Comparison of ENCODE assay signal across 1 cellular context in genomic region chr1:10113501-10113900, GRCh38.
TF ChIP-seq lines count a peak whose summit lies in the region.

No MANE protein-coding gene starts in this region.

TF ChIP-seq in GM23338, 12 proteins besides CTCF, POLR2A, EP300 and RAD21 (continued from another document):
- no peak for TF ChIP-seq ZNF462 (CRISPR knock-in tag; IDR thresholded peaks at IDR 0.05)
- TF ChIP-seq CREB1 (CRISPR knock-in tag; IDR thresholded peaks at IDR 0.05; ENCODE audit: low read depth) = no peak
- no peak for TF ChIP-seq POLR2AphosphoS5 (IDR thresholded peaks at IDR 0.05; ENCODE audit: low read depth)
- TF ChIP-seq EZH2 (IDR thresholded peaks at IDR 0.05; ENCODE audit: low read depth, unreplicated experiment) = no peak
- TF ChIP-seq ZNF114 (CRISPR knock-in tag; IDR thresholded peaks at IDR 0.05) = no peak
- TF ChIP-seq JUNB (IDR thresholded peaks at IDR 0.05; ENCODE audit: unreplicated experiment) = no peak
